In the genomic region with DNA sequence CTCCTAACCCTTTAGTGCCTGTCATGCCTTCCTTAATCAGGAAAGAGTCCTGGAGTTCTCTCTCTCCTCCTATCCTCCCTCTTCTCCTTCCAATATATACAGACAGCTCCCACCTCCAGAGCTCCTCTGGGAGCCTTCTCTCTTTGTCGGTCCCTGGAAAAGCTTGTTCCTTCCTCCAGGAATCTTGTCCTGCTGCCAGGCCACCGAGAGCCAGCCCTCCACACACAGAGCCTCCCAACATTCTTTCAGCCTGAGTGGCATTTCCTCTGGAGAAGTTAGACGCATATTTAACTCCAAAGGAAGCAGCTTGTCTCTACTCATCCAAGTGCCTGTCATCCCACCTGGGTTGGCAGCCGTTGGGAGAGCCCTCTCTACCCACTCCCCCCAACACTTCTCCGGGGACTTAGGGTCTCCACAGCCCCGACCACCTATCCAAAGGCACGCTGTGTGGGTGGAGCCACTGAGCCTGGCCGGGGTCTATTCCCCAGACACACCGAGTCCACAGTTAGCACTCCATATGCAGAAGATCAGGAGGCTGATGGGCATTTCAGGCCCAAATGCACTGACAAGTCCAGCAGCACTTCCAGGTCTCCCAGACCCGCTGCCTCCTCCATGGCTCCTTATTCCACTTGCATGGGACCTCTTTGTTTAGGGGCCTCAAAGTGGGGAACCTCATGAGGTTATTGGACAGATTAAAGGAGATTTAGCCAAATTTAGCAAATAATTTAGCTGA, we compare ENCODE assay signal across 11 cellular contexts. TPM values are rescaled to one million over a fixed set of nuclear protein-coding genes. Genes with fewer than 3 reads are reported as not detected.
A peak's percentile ranks its signal among the peaks of the same experiment; 100 is the strongest.
DNase-seq lines count a peak whose midpoint lies in the region; ATAC-seq and TF ChIP-seq lines count a peak whose summit lies in the region.
"Had no signal": no experiment of that assay in that cellular context is flagged by ENCODE, and none has a peak within 500 bp of the region (broad histone marks: within the 10 kb centered on the region; RNA-seq: fewer than 3 reads in every experiment).

No MANE protein-coding gene starts in this region.

- no peaks in the 10 kb centered on the region for H3K9me3 Mint-ChIP-seq in endodermal cell
- H3K9me3 Mint-ChIP-seq in CD8-positive, alpha-beta memory T cell, result no peaks in the 10 kb centered on the region
- H3K9me3 Mint-ChIP-seq: activated naive CD8-positive, alpha-beta T cell treated with anti-CD3 and anti-CD28 coated beads, Interleukin-2, amount 50 U/mL, for 24 hours; CD8-positive, alpha-beta T cell had no signal

- H3K4me3 ChIP-seq in A673 (ENCODE audit: low read depth, low read length, poor library complexity, severe bottlenecking), result no peak overlapping the region
- H3K4me3 ChIP-seq in endodermal cell (ENCODE audit: low read length), result no peak overlapping the region
- H3K4me3 ChIP-seq in CD8-positive, alpha-beta memory T cell (ENCODE audit: low read length), result no peak overlapping the region

- BruUV-seq in A673 (replicated peaks; lab: Mats Ljungman, UMichigan), result no TSS peak

- no peaks in the 10 kb centered on the region for H3K27me3 Mint-ChIP-seq in endodermal cell (ENCODE audit: insufficient read depth)
- peaks cover 0 to 7% of the 10 kb centered on the region in 2 donors for H3K27me3 Mint-ChIP-seq in CD8-positive, alpha-beta memory T cell

- DNase-seq in A673 (ENCODE audit: low spot score) (peak; percentile 48), NCI-H446 treated with DMSO at 0.1 percent for 48 hours (lab: John Stamatoyannopoulos, UW) (peak; percentile 65), endodermal cell (peak; percentile 76), mesenteric fat pad (ENCODE audit: low spot score) (peak; percentile 77), RPMI8226 (no peak)
- no peak for DNase-seq in CD8-positive, alpha-beta memory T cell
- DNase-seq: activated naive CD8-positive, alpha-beta T cell treated with anti-CD3 and anti-CD28 coated beads, Interleukin-2, amount 50 U/mL, for 24 hours; Kasumi-1 had no signal

- no peaks in the 10 kb centered on the region for H3K27me3 ChIP-seq in A673 (replicated peaks; ENCODE audit: insufficient read depth, low read depth, low read length, poor library complexity)
- no peaks in the 10 kb centered on the region for H3K27me3 ChIP-seq in endodermal cell (ENCODE audit: control insufficient read depth, insufficient read depth, low read length, poor library complexity, severe bottlenecking)
- H3K27me3 ChIP-seq in CD8-positive, alpha-beta memory T cell (ENCODE audit: insufficient read depth, low read length, poor library complexity, severe bottlenecking), result no peaks in the 10 kb centered on the region

- H3K36me3 ChIP-seq in A673 (ENCODE audit: insufficient read depth, low read length, poor library complexity, severe bottlenecking), result no peaks in the 10 kb centered on the region
- peaks cover 5% of the 10 kb centered on the region for H3K36me3 ChIP-seq in endodermal cell (ENCODE audit: control insufficient read depth, insufficient read depth, low read length)
- H3K36me3 ChIP-seq in CD8-positive, alpha-beta memory T cell (ENCODE audit: insufficient read depth, low read length), result no peaks in the 10 kb centered on the region

- no peak for TF ChIP-seq CTCF in A673 (conservative IDR thresholded peaks at IDR 0.05; ENCODE audit: low read depth, low read length)
- no peak for TF ChIP-seq CTCF in endodermal cell (conservative IDR thresholded peaks at IDR 0.05)

- intact Hi-C loops in A673 (cut with micrococcal nuclease; ENCODE audit: unreplicated experiment), result no loop called here

- POLR2A ChIA-PET in A673 (lab: Charles Lee; ENCODE audit: low non-redundant PET), result interaction anchor here (0.6 kb wide), 1 partner anchor 16 kb away, joined by 4 read pairs; no protein-coding TSS in a partner anchor
- POLR2A ChIA-PET in CD8-positive, alpha-beta memory T cell (lab: Charles Lee), result no interaction called here

- no peak for ATAC-seq in HG03354 (IDR thresholded peaks at IDR 0.05; ENCODE audit: poor library complexity, severe bottlenecking, unreplicated experiment)
- no peak for ATAC-seq in HG03565 (IDR thresholded peaks at IDR 0.05; ENCODE audit: unreplicated experiment)
- ATAC-seq: activated naive CD8-positive, alpha-beta T cell treated with anti-CD3 and anti-CD28 coated beads, Interleukin-2, amount 50 U/mL, for 24 hours; CD8-positive, alpha-beta T cell had no signal

- H3K27ac Mint-ChIP-seq in endodermal cell, result no peak overlapping the region
- H3K27ac Mint-ChIP-seq in CD8-positive, alpha-beta memory T cell, result peak overlapping the region in 1 of 8 donors; percentile 6
- H3K27ac Mint-ChIP-seq: activated naive CD8-positive, alpha-beta T cell treated with anti-CD3 and anti-CD28 coated beads, Interleukin-2, amount 50 U/mL, for 24 hours; CD8-positive, alpha-beta T cell had no signal

- H3K9me3 ChIP-seq in A673 (ENCODE audit: low read depth, low read length, poor library complexity, severe bottlenecking) (no peaks in the 10 kb centered on the region), endodermal cell (ENCODE audit: control insufficient read depth, low read length) (no peaks in the 10 kb centered on the region)
- no peaks in the 10 kb centered on the region for H3K9me3 ChIP-seq in CD8-positive, alpha-beta memory T cell (ENCODE audit: low read length)

- no peak overlapping the region for H3K9ac ChIP-seq in endodermal cell (ENCODE audit: extremely low read depth, low read length, poor library complexity, severe bottlenecking)

- H3K36me3 Mint-ChIP-seq in endodermal cell (ENCODE audit: low read depth), result peaks cover 19% of the 10 kb centered on the region
- peaks cover 0 to 3% (median 0%) of the 10 kb centered on the region in 3 donors for H3K36me3 Mint-ChIP-seq in CD8-positive, alpha-beta memory T cell
- H3K36me3 Mint-ChIP-seq: CD8-positive, alpha-beta T cell had no signal

- H3K27ac ChIP-seq in A673 (ENCODE audit: low read depth, low read length, poor library complexity, severe bottlenecking) (no peak overlapping the region), endodermal cell (ENCODE audit: low read depth, low read length) (no peak overlapping the region)
- no peak overlapping the region for H3K27ac ChIP-seq in CD8-positive, alpha-beta memory T cell (ENCODE audit: low read depth, low read length)

- peaks cover 24% of the 10 kb centered on the region for H3K4me1 Mint-ChIP-seq in endodermal cell
- peaks cover 10 to 21% (median 16%) of the 10 kb centered on the region in 3 donors for H3K4me1 Mint-ChIP-seq in CD8-positive, alpha-beta memory T cell

- H3K4me1 ChIP-seq in A673 (ENCODE audit: insufficient read depth, low read length, poor library complexity, severe bottlenecking) (peaks cover 29% of the 10 kb centered on the region), endodermal cell (ENCODE audit: control insufficient read depth, insufficient read depth, low read length) (no peaks in the 10 kb centered on the region)
- no peaks in the 10 kb centered on the region for H3K4me1 ChIP-seq in CD8-positive, alpha-beta memory T cell (ENCODE audit: insufficient read depth, low read length)

- 66 to 82% methylated on average over 7 to 10 of the region's 10 CpGs for WGBS in endodermal cell (ENCODE audit: insufficient coverage in 1 of 2, insufficient read length in 1 of 2), 2 experiments

- CTCF ChIA-PET in A673 (lab: Charles Lee), result interaction anchor here (1.1 kb wide), 1 partner anchor 10 kb away, joined by 5 read pairs; no protein-coding TSS in a partner anchor
- CTCF ChIA-PET in CD8-positive, alpha-beta memory T cell (lab: Charles Lee), result interaction anchor here (1.1 to 2.9 kb wide), 2 partner anchors 11 to 16 kb away, joined by 3 to 11 read pairs; no protein-coding TSS in a partner anchor

- no peak overlapping the region for H3K4me3 Mint-ChIP-seq in endodermal cell
- H3K4me3 Mint-ChIP-seq in CD8-positive, alpha-beta memory T cell, result no peak overlapping the region
- H3K4me3 Mint-ChIP-seq: activated naive CD8-positive, alpha-beta T cell treated with anti-CD3 and anti-CD28 coated beads, Interleukin-2, amount 50 U/mL, for 24 hours; CD8-positive, alpha-beta T cell had no signal

RNA-seq across cellular contexts. Expression of gene DKK3, which starts 31.1 kb away (rescaled TPM):
- total RNA-seq in A673 (2021), result 0.77 and 2.3 TPM in 2 replicates
- 10 to 100 TPM; 18.8 to 42.6 TPM for total RNA-seq in endodermal cell
- 57.9 TPM for polyA plus RNA-seq in endodermal cell (2013, experiment 1 of 2)
- 51.3 TPM for polyA plus RNA-seq in endodermal cell (2013, experiment 2 of 2)
- total RNA-seq in mesenteric fat pad, result 8.9 TPM
- total RNA-seq in CD8-positive, alpha-beta memory T cell, result 1 to 10 TPM; 2.4 to 2.7 TPM
- polyA plus RNA-seq in CD8-positive, alpha-beta memory T cell, result 20.4 TPM

Comparison
In these comparisons a context has a peak if more than half of its experiments do, and no peak if none do; other contexts are left out.
1. DNase-seq: peak in A673 (single experiment), NCI-H446 treated with DMSO at 0.1 percent for 48 hours (single experiment), endodermal cell (single experiment) and mesenteric fat pad (single experiment); none in RPMI8226 (single experiment) and CD8-positive, alpha-beta memory T cell (0 of 5).